ENCODE assay signal across 1 cellular context in the genomic region with DNA sequence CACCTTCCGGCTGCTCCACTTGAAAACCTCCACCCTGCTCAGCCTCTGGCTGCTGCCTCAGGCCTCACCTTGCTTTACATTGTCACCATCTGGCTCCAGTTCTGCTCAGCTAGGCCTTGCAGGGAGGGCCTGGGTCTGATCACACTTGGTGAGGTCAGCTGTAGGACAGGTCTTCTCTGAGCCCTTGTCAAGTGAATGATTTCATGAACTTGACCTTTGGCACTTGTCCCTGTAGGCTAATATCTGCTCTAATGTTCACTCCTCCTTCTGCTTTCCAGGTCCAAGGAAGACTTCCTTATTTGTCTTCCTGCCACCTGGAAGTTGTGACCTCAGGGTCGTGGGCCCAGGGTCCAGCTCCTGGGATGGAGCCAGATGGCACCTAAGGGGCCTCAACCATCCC.
TF ChIP-seq lines count a peak whose summit lies in the region.

No MANE protein-coding gene starts in this region.

TF ChIP-seq in HepG2, 621 proteins besides CTCF, POLR2A, EP300 and RAD21:
- TF ChIP-seq, protein P1, sequence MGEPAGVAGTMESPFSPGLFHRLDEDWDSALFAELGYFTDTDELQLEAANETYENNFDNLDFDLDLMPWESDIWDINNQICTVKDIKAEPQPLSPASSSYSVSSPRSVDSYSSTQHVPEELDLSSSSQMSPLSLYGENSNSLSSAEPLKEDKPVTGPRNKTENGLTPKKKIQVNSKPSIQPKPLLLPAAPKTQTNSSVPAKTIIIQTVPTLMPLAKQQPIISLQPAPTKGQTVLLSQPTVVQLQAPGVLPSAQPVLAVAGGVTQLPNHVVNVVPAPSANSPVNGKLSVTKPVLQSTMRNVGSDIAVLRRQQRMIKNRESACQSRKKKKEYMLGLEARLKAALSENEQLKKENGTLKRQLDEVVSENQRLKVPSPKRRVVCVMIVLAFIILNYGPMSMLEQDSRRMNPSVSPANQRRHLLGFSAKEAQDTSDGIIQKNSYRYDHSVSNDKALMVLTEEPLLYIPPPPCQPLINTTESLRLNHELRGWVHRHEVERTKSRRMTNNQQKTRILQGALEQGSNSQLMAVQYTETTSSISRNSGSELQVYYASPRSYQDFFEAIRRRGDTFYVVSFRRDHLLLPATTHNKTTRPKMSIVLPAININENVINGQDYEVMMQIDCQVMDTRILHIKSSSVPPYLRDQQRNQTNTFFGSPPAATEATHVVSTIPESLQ (CRISPR knock-in tag; conservative IDR thresholded peaks at IDR 0.05): no peak
- TF ChIP-seq RARA (CRISPR knock-in tag; IDR thresholded peaks at IDR 0.05) (peak; percentile 70; the same call in 1 of the 2 replicates), ZNF468 (CRISPR knock-in tag; IDR thresholded peaks at IDR 0.05) (no peak), MIER2 (CRISPR knock-in tag; IDR thresholded peaks at IDR 0.05) (no peak), NFE2 (CRISPR knock-in tag; IDR thresholded peaks at IDR 0.05) (no peak), ETV5 (CRISPR knock-in tag; IDR thresholded peaks at IDR 0.05; ENCODE audit: borderline replicate concordance) (no peak), NR1H2 (CRISPR knock-in tag; IDR thresholded peaks at IDR 0.05; ENCODE audit: borderline replicate concordance, low read depth) (no peak), BCL6 (CRISPR knock-in tag; IDR thresholded peaks at IDR 0.05) (peak; percentile 68), HNF4A (CRISPR knock-in tag; IDR thresholded peaks at IDR 0.05) (peak; percentile 14; the same call in 1 of the 2 replicates), ZNF558 (CRISPR knock-in tag; IDR thresholded peaks at IDR 0.05; ENCODE audit: borderline replicate concordance) (no peak), NCOR1 (IDR thresholded peaks at IDR 0.05; ENCODE audit: borderline replicate concordance, low read length) (peak; percentile 23; the same call in 1 of the 2 replicates), NFATC3 (CRISPR knock-in tag; IDR thresholded peaks at IDR 0.05) (no peak), HIVEP1 (CRISPR knock-in tag; IDR thresholded peaks at IDR 0.05) (no peak), YEATS2 (CRISPR knock-in tag; IDR thresholded peaks at IDR 0.05; ENCODE audit: borderline replicate concordance) (no peak), SMARCE1 (IDR thresholded peaks at IDR 0.05; ENCODE audit: borderline replicate concordance) (no peak), PAWR (CRISPR knock-in tag; IDR thresholded peaks at IDR 0.05; ENCODE audit: borderline replicate concordance) (no peak), NR2F6 (IDR thresholded peaks at IDR 0.05) (peak; percentile 33; the same call in 1 of the 2 replicates), NR2F6 (CRISPR knock-in tag; IDR thresholded peaks at IDR 0.05) (no peak), RXRA (CRISPR knock-in tag; IDR thresholded peaks at IDR 0.05) (0 out of 2 replicates have a peak, but pooled peaks have one; percentile 28)
- TF ChIP-seq, protein P2, sequence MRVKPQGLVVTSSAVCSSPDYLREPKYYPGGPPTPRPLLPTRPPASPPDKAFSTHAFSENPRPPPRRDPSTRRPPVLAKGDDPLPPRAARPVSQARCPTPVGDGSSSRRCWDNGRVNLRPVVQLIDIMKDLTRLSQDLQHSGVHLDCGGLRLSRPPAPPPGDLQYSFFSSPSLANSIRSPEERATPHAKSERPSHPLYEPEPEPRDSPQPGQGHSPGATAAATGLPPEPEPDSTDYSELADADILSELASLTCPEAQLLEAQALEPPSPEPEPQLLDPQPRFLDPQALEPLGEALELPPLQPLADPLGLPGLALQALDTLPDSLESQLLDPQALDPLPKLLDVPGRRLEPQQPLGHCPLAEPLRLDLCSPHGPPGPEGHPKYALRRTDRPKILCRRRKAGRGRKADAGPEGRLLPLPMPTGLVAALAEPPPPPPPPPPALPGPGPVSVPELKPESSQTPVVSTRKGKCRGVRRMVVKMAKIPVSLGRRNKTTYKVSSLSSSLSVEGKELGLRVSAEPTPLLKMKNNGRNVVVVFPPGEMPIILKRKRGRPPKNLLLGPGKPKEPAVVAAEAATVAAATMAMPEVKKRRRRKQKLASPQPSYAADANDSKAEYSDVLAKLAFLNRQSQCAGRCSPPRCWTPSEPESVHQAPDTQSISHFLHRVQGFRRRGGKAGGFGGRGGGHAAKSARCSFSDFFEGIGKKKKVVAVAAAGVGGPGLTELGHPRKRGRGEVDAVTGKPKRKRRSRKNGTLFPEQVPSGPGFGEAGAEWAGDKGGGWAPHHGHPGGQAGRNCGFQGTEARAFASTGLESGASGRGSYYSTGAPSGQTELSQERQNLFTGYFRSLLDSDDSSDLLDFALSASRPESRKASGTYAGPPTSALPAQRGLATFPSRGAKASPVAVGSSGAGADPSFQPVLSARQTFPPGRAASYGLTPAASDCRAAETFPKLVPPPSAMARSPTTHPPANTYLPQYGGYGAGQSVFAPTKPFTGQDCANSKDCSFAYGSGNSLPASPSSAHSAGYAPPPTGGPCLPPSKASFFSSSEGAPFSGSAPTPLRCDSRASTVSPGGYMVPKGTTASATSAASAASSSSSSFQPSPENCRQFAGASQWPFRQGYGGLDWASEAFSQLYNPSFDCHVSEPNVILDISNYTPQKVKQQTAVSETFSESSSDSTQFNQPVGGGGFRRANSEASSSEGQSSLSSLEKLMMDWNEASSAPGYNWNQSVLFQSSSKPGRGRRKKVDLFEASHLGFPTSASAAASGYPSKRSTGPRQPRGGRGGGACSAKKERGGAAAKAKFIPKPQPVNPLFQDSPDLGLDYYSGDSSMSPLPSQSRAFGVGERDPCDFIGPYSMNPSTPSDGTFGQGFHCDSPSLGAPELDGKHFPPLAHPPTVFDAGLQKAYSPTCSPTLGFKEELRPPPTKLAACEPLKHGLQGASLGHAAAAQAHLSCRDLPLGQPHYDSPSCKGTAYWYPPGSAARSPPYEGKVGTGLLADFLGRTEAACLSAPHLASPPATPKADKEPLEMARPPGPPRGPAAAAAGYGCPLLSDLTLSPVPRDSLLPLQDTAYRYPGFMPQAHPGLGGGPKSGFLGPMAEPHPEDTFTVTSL (CRISPR knock-in tag; IDR thresholded peaks at IDR 0.05; ENCODE audit: borderline replicate concordance): no peak
- TF ChIP-seq, protein P3, sequence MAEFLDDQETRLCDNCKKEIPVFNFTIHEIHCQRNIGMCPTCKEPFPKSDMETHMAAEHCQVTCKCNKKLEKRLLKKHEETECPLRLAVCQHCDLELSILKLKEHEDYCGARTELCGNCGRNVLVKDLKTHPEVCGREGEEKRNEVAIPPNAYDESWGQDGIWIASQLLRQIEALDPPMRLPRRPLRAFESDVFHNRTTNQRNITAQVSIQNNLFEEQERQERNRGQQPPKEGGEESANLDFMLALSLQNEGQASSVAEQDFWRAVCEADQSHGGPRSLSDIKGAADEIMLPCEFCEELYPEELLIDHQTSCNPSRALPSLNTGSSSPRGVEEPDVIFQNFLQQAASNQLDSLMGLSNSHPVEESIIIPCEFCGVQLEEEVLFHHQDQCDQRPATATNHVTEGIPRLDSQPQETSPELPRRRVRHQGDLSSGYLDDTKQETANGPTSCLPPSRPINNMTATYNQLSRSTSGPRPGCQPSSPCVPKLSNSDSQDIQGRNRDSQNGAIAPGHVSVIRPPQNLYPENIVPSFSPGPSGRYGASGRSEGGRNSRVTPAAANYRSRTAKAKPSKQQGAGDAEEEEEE (CRISPR knock-in tag; IDR thresholded peaks at IDR 0.05; ENCODE audit: borderline replicate concordance): no peak
